ENCODE assay signal across 8 cellular contexts in genomic region chr9:86281577-86282076, GRCh38. TPM values are rescaled to one million over a fixed set of nuclear protein-coding genes. Genes with fewer than 3 reads are reported as not detected.
DNase-seq lines count a peak whose midpoint lies in the region; ATAC-seq and TF ChIP-seq lines count a peak whose summit lies in the region.

No MANE protein-coding gene starts in this region.

- no peak for TF ChIP-seq CTCF in Calu3 (IDR thresholded peaks at IDR 0.05; ENCODE audit: unreplicated experiment)
- TF ChIP-seq CTCF in kidney epithelial cell (IDR thresholded peaks at IDR 0.05; ENCODE audit: insufficient read depth, low read length, poor library complexity, severe bottlenecking): no peak

- peak overlapping the region; percentile 69 for H3K4me3 Mint-ChIP-seq in Calu3 (ENCODE audit: low read depth, unreplicated experiment)

- no TSS peak for BruUV-seq in Calu3 (replicated peaks; lab: Mats Ljungman, UMichigan)

- WGBS in adipose tissue, 3 donors: 0 to 1% (median 1%) methylated on average over 31 of the region's 31 CpGs

- H3K27ac ChIP-seq in HUES48 (ENCODE audit: low read depth, low read length): peak overlapping the region; percentile 98
- peak overlapping the region; percentile 48 for H3K27ac ChIP-seq in adipose tissue (ENCODE audit: low read depth, low read length)
- peak overlapping the region; percentile 96 for H3K27ac ChIP-seq in temporal lobe (ENCODE audit: low read depth, low read length)

- H3K4me3 ChIP-seq in HUES48 (ENCODE audit: low read depth, low read length) (peak overlapping the region; percentile 97), kidney epithelial cell (ENCODE audit: low read depth, low read length) (peak overlapping the region; percentile 99)

- no peaks in the 10 kb centered on the region for H3K9me3 Mint-ChIP-seq in Calu3 (ENCODE audit: low read depth, unreplicated experiment)

- peaks cover 23% of the 10 kb centered on the region for H3K36me3 Mint-ChIP-seq in Calu3 (ENCODE audit: insufficient read depth, unreplicated experiment)

- no peak for DNase-seq in Calu3
- no peak for DNase-seq in kidney epithelial cell (ENCODE audit: low read depth)
- no peak for DNase-seq in activated effector memory CD4-positive, alpha-beta T cell treated with anti-CD3 and anti-CD28 coated beads, Interleukin-2, amount 50 U/mL, for 16 hours
- no peak for DNase-seq in stimulated activated CD4-positive, alpha-beta T cell treated with anti-CD3 and anti-CD28 coated beads, Interleukin-4, amount 100 ng/mL, for 24 hours

- H3K27me3 ChIP-seq in HUES48 (ENCODE audit: control insufficient read depth, insufficient read depth, low read length) (0 out of 2 replicates have a peak, but pooled peaks cover 3% of the 10 kb centered on the region), kidney epithelial cell (ENCODE audit: control insufficient read depth, insufficient read depth, low read length) (no peaks in the 10 kb centered on the region)

- intact Hi-C loops in Calu3 (cut with micrococcal nuclease; ENCODE audit: unreplicated experiment): no loop called here

- peak overlapping the region; percentile 95 for H3K9ac ChIP-seq in HUES48 (ENCODE audit: low read depth, low read length)

- CTCF ChIA-PET in Calu3 (lab: Charles Lee): interaction anchor here (0.5 kb wide), 1 partner anchor 70 kb away, joined by 5 read pairs; no protein-coding TSS in a partner anchor

- no peaks in the 10 kb centered on the region for H3K9me3 ChIP-seq in HUES48 (ENCODE audit: control insufficient read depth, insufficient read depth, low read length)

- H3K27me3 Mint-ChIP-seq in Calu3 (ENCODE audit: unreplicated experiment): no peaks in the 10 kb centered on the region

- H3K4me1 Mint-ChIP-seq in Calu3 (ENCODE audit: low read depth, unreplicated experiment): peaks cover 19% of the 10 kb centered on the region

- no peak overlapping the region for H3K27ac Mint-ChIP-seq in Calu3 (ENCODE audit: unreplicated experiment)

- H3K36me3 ChIP-seq in HUES48 (ENCODE audit: control insufficient read depth, insufficient read depth, low read length) (peaks cover 28% of the 10 kb centered on the region), kidney epithelial cell (ENCODE audit: control insufficient read depth, insufficient read depth, low read length) (no peaks in the 10 kb centered on the region)

- peak; percentile 26 for ATAC-seq in GM19463 (IDR thresholded peaks at IDR 0.05; ENCODE audit: unreplicated experiment)

- H3K4me1 ChIP-seq in HUES48 (ENCODE audit: control insufficient read depth, insufficient read depth, low read length): peaks cover 15% of the 10 kb centered on the region

RNA-seq across cellular contexts. Expression of gene ISCA1, which starts 0.7 kb away (rescaled TPM):
- total RNA-seq in Calu3 (2022): 12.5 TPM in 2 replicates
- 10 to 100 TPM; 16.4 to 55.2 (median 40.7) TPM for polyA plus RNA-seq in adipose tissue
- total RNA-seq in kidney epithelial cell: 22.1 and 26.4 TPM in 2 replicates
- total RNA-seq in temporal lobe: 74.7 TPM

RNA-seq across cellular contexts. Expression of gene C9orf153, which starts 22.2 kb away (rescaled TPM):
- total RNA-seq in Calu3 (2022): not detected in 2 replicates
- under 1 TPM in 2 of 3 donors, not detected in 1; 0.03 to 0.19 TPM for polyA plus RNA-seq in adipose tissue
- total RNA-seq in kidney epithelial cell: not detected in 2 replicates
- total RNA-seq in temporal lobe: 0.25 TPM

Comparison
In these comparisons a context has a peak if more than half of its experiments do, and no peak if none do; other contexts are left out.
1. H3K27ac ChIP-seq: peak in every context shown above with its lines; median percentile 98 in HUES48; 96 in temporal lobe; 48 in adipose tissue.